1 cellular context compared by ENCODE assay signal in genomic region chr6:33421344-33421643, GRCh38.
TF ChIP-seq lines count a peak whose summit lies in the region.

No MANE protein-coding gene starts in this region.

TF ChIP-seq in WTC11, 78 proteins besides CTCF, POLR2A, EP300 and RAD21 (continued from another document):
- no peak for TF ChIP-seq AR (CRISPR knock-in tag; IDR thresholded peaks at IDR 0.05)
- TF ChIP-seq ZBTB43 (CRISPR knock-in tag; IDR thresholded peaks at IDR 0.05): no peak
- no peak for TF ChIP-seq JUN (CRISPR knock-in tag; IDR thresholded peaks at IDR 0.05)
- TF ChIP-seq TEAD1 (CRISPR knock-in tag; IDR thresholded peaks at IDR 0.05): no peak
- TF ChIP-seq TP53 (CRISPR knock-in tag; IDR thresholded peaks at IDR 0.05): no peak
- no peak for TF ChIP-seq MXD4 (CRISPR knock-in tag; IDR thresholded peaks at IDR 0.05; ENCODE audit: borderline replicate concordance)
- TF ChIP-seq NR2C2 (CRISPR knock-in tag; IDR thresholded peaks at IDR 0.05): no peak
